8 cellular contexts compared by ENCODE assay signal in the genomic region with DNA sequence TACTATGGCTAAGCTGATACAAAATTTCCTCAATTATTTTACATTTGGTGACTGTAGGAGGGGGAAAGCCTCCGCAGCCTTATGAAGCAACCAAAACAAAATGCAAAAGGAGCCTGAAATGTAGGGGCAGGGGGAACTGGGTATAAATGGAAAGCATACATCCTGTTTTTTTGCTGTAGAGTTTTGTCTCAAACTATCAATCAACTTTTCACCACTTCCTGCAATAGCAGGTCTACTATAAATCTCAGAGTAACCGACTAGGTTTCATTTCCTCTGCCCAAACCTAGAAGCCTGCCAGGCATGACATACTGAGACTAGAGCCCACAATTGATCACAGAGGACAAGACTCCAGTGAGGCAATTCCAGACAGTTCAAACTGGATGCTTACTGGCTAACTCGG.
DNase-seq lines count a peak whose midpoint lies in the region; ATAC-seq and TF ChIP-seq lines count a peak whose summit lies in the region.

No MANE protein-coding gene starts in this region.

- H3K27ac ChIP-seq in dorsolateral prefrontal cortex = no peak overlapping the region

- no peak for TF ChIP-seq CTCF in dorsolateral prefrontal cortex (IDR thresholded peaks at IDR 0.05 in 54 of 56, conservative IDR thresholded peaks at IDR 0.05 in 2 of 56; ENCODE audit: low read depth in 1 of 56, partially characterized antibody in 56 of 56)

- intact Hi-C loops in dorsolateral prefrontal cortex (cut with DNase I) = no loop called here

- DNase-seq in OCI-M1 (lab: John Stamatoyannopoulos, UW) = peak; percentile 10
- peak; percentile 62 for DNase-seq in germinal center (ENCODE audit: low spot score)
- DNase-seq in NCI-H524 treated with DMSO at 0.1 percent for 48 hours (lab: John Stamatoyannopoulos, UW) = no peak
- no peak for DNase-seq in NCI-H146 (lab: John Stamatoyannopoulos, UW)
- DNase-seq in dorsolateral prefrontal cortex = no peak
- no peak for DNase-seq in epidermal melanocyte (ENCODE audit: insufficient read length, low spot score)

- ATAC-seq in GM18909 (IDR thresholded peaks at IDR 0.05; ENCODE audit: poor library complexity, unreplicated experiment) (peak; percentile 100), HG02884 (IDR thresholded peaks at IDR 0.05; ENCODE audit: unreplicated experiment) (peak; percentile 100)

- no peaks in the 10 kb centered on the region for H3K27me3 ChIP-seq in dorsolateral prefrontal cortex

- no peak overlapping the region for H3K4me3 ChIP-seq in dorsolateral prefrontal cortex

Comparison
In these comparisons a context has a peak if more than half of its experiments do, and no peak if none do; other contexts are left out.
1. DNase-seq: peak in OCI-M1 (single experiment) and germinal center (single experiment); none in NCI-H524 treated with DMSO at 0.1 percent for 48 hours (single experiment), NCI-H146 (single experiment), dorsolateral prefrontal cortex (0 of 10) and epidermal melanocyte (single experiment).